12 cellular contexts compared by ENCODE assay signal in genomic region chr5:55593115-55593472, GRCh38. TPM values are rescaled to one million over a fixed set of nuclear protein-coding genes. Genes with fewer than 3 reads are reported as not detected.
DNase-seq lines count a peak whose midpoint lies in the region; TF ChIP-seq lines count a peak whose summit lies in the region.
"Had no signal": no experiment of that assay in that cellular context is flagged by ENCODE, and none has a peak within 500 bp of the region (broad histone marks: within the 10 kb centered on the region; RNA-seq: fewer than 3 reads in every experiment).

No MANE protein-coding gene starts in this region.

- no peaks in the 10 kb centered on the region for H3K9me3 ChIP-seq in thyroid gland
- no peaks in the 10 kb centered on the region for H3K9me3 ChIP-seq in adrenal gland (replicated peaks in 1 of 3)

- no peaks in the 10 kb centered on the region for H3K36me3 ChIP-seq in thyroid gland
- H3K36me3 ChIP-seq in adrenal gland (replicated peaks in 1 of 2) = no peaks in the 10 kb centered on the region
- H3K36me3 ChIP-seq: cardiac muscle cell had no signal

- WGBS in thyroid gland, 2 donors = 76% methylated on average over 3 of the region's 3 CpGs
- WGBS in adrenal gland, 4 donors = 74 to 82% (median 79%) methylated on average over 3 of the region's 3 CpGs

- H3K27ac ChIP-seq in C4-2B = peak overlapping the region; percentile 38
- H3K27ac ChIP-seq in HL-60 (replicated peaks) = peak overlapping the region; percentile 64
- no peak overlapping the region for H3K27ac ChIP-seq in thyroid gland
- no peak overlapping the region for H3K27ac ChIP-seq in adrenal gland
- H3K27ac ChIP-seq: cardiac muscle cell had no signal

- TF ChIP-seq POLR2A in thyroid gland (IDR thresholded peaks at IDR 0.05) (no peak), adrenal gland (IDR thresholded peaks at IDR 0.05) (no peak)

- no peaks in the 10 kb centered on the region for H3K27me3 ChIP-seq in HL-60 (ENCODE audit: insufficient read depth, poor library complexity, severe bottlenecking)
- no peaks in the 10 kb centered on the region for H3K27me3 ChIP-seq in thyroid gland
- H3K27me3 ChIP-seq in adrenal gland = no peaks in the 10 kb centered on the region
- H3K27me3 ChIP-seq: cardiac muscle cell had no signal

- peaks cover 0 to 12% of the 10 kb centered on the region in 2 donors for H3K4me1 ChIP-seq in thyroid gland
- H3K4me1 ChIP-seq in adrenal gland (replicated peaks in 1 of 2) = peaks cover 0 to 30% of the 10 kb centered on the region in 2 donors

- intact Hi-C loops in thyroid gland (cut with DNase I) = no loop called here
- intact Hi-C loops in adrenal gland (cut with DNase I) = no loop called here

- DNase-seq in HL-60 (ENCODE audit: low read depth in 1 of 2, low spot score in 1 of 2) = no peak
- DNase-seq in NCI-H510A (lab: John Stamatoyannopoulos, UW) = peak; percentile 23
- peak; percentile 12 for DNase-seq in choroid plexus epithelial cell (ENCODE audit: low read depth)
- DNase-seq in thyroid gland = no peak
- DNase-seq in NK-92 treated with Interleukin-12 subunit alpha and Interleukin-12 subunit beta, amount 100 ng/mL, for 24 hours (lab: John Stamatoyannopoulos, UW) = no peak
- no peak for DNase-seq in activated T-cell treated with anti-CD3 and anti-CD28 coated beads for 4 hours
- no peak for DNase-seq in adrenal gland
- DNase-seq: activated B cell treated with CpG ODN at 0.5 μM for 24 hours, C1 segment of cervical spinal cord, nephron progenitor cell had no signal

- TF ChIP-seq CTCF in C4-2B (conservative IDR thresholded peaks at IDR 0.05) (no peak), HL-60 (IDR thresholded peaks at IDR 0.05; ENCODE audit: insufficient read depth, low read length) (no peak), choroid plexus epithelial cell (conservative IDR thresholded peaks at IDR 0.05; ENCODE audit: low read depth, low read length) (no peak), thyroid gland (IDR thresholded peaks at IDR 0.05) (no peak), adrenal gland (IDR thresholded peaks at IDR 0.05) (no peak)

- H3K4me3 ChIP-seq in HL-60 (replicated peaks; ENCODE audit: insufficient read depth, low read length) (no peak overlapping the region), choroid plexus epithelial cell (ENCODE audit: low read depth, low read length) (no peak overlapping the region), thyroid gland (replicated peaks in 1 of 3) (no peak overlapping the region), adrenal gland (no peak overlapping the region)
- H3K4me3 ChIP-seq: cardiac muscle cell had no signal

RNA-seq across cellular contexts. Expression of gene PLPP1, which starts 58.3 kb away (rescaled TPM):
- total RNA-seq in thyroid gland (100 to 1,000 TPM; 172 to 284 (median 248) TPM), adrenal gland (100 to 1,000 TPM in 5 of 8 donors, 10 to 100 TPM in 3; 80.8 to 716 (median 183) TPM)
- 100 to 1,000 TPM in 2 of 3 donors, 10 to 100 TPM in 1; 60.3 to 138 (median 130) TPM for polyA plus RNA-seq in adrenal gland

Comparison
In these comparisons a context has a peak if more than half of its experiments do, and no peak if none do; other contexts are left out.
1. H3K27ac ChIP-seq: peak in C4-2B (single experiment) and HL-60 (single experiment); none in thyroid gland (0 of 3) and adrenal gland (0 of 5).
2. DNase-seq: peak in NCI-H510A (single experiment) and choroid plexus epithelial cell (single experiment); none in HL-60 (0 of 2), thyroid gland (0 of 2), NK-92 treated with Interleukin-12 subunit alpha and Interleukin-12 subunit beta, amount 100 ng/mL, for 24 hours (single experiment), activated T-cell treated with anti-CD3 and anti-CD28 coated beads for 4 hours (single experiment) and adrenal gland (0 of 7).